12 cellular contexts compared by ENCODE assay signal in the genomic region with DNA sequence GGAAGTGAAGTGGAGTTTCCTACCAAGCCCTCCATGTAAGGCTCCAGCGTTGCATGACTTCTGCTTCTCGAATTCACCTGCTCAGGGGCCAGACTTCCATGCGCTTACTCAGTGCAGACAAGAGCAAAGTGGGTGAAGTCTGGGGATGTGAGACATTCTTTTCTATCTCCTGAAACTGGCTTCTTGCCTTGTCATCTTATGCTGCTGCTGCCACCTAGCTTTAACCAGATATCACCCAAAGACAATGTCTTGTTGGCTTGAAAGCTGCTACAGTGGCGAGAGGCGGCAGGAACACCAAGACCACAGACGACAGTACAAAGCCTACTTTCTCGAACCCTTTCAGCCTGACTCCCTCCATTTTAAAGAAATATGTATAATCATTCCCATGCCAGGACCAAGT.
DNase-seq lines count a peak whose midpoint lies in the region; ATAC-seq and TF ChIP-seq lines count a peak whose summit lies in the region.
"Had no signal": no experiment of that assay in that cellular context is flagged by ENCODE, and none has a peak within 500 bp of the region (broad histone marks: within the 10 kb centered on the region; RNA-seq: fewer than 3 reads in every experiment).

No MANE protein-coding gene starts in this region.

- no peaks in the 10 kb centered on the region for H3K79me2 ChIP-seq in GM23338 (replicated peaks; ENCODE audit: insufficient read depth)

- H3K27ac ChIP-seq in GM23338 (ENCODE audit: low read depth), result no peak overlapping the region

- no peak overlapping the region for H3K27ac Mint-ChIP-seq in GM23338
- H3K27ac Mint-ChIP-seq: activated naive CD8-positive, alpha-beta T cell treated with anti-CD3 and anti-CD28 coated beads, Interleukin-2, amount 50 U/mL, for 24 hours; naive B cell had no signal

- no peaks in the 10 kb centered on the region for H3K27me3 Mint-ChIP-seq in GM23338 (ENCODE audit: insufficient read depth, low read depth, poor library complexity)

- no peak overlapping the region for H3K4me3 ChIP-seq in GM23338

- H3K36me3 Mint-ChIP-seq in GM23338 (ENCODE audit: low read depth), result no peaks in the 10 kb centered on the region
- H3K36me3 Mint-ChIP-seq: naive B cell had no signal

- H3K4me3 Mint-ChIP-seq in GM23338, result no peak overlapping the region
- H3K4me3 Mint-ChIP-seq: activated naive CD8-positive, alpha-beta T cell treated with anti-CD3 and anti-CD28 coated beads, Interleukin-2, amount 50 U/mL, for 24 hours; naive B cell had no signal

- ATAC-seq in GM23338, result peak; percentile 70
- ATAC-seq in HG03175 (IDR thresholded peaks at IDR 0.05; ENCODE audit: unreplicated experiment), result no peak
- ATAC-seq in GM18517 (IDR thresholded peaks at IDR 0.05; ENCODE audit: unreplicated experiment), result no peak
- ATAC-seq: activated naive CD8-positive, alpha-beta T cell treated with anti-CD3 and anti-CD28 coated beads, Interleukin-2, amount 50 U/mL, for 24 hours had no signal

- H3K4me2 ChIP-seq in GM23338, result no peak overlapping the region

- H4K20me1 ChIP-seq in GM23338 (replicated peaks; ENCODE audit: insufficient read depth), result no peaks in the 10 kb centered on the region

- H3K4me1 Mint-ChIP-seq in GM23338, result peaks cover 7% of the 10 kb centered on the region; the same call in 1 of the 3 replicates
- H3K4me1 Mint-ChIP-seq: activated naive CD8-positive, alpha-beta T cell treated with anti-CD3 and anti-CD28 coated beads, Interleukin-2, amount 50 U/mL, for 24 hours; naive B cell had no signal

- no peaks in the 10 kb centered on the region for H3K27me3 ChIP-seq in GM23338 (ENCODE audit: insufficient read depth)

- H3F3A ChIP-seq in GM23338 (replicated peaks; ENCODE audit: low read depth), result no peaks in the 10 kb centered on the region

- peak; percentile 28 to 66; a peak in 2 of 4 replicates for TF ChIP-seq CTCF in GM23338 (conservative IDR thresholded peaks at IDR 0.05; ENCODE audit: low read depth in 2 of 2)

- no peaks in the 10 kb centered on the region for H3K9me3 Mint-ChIP-seq in GM23338
- H3K9me3 Mint-ChIP-seq: activated naive CD8-positive, alpha-beta T cell treated with anti-CD3 and anti-CD28 coated beads, Interleukin-2, amount 50 U/mL, for 24 hours had no signal

- H3K36me3 ChIP-seq in GM23338 (ENCODE audit: insufficient read depth), result no peaks in the 10 kb centered on the region

- no peaks in the 10 kb centered on the region for H3K4me1 ChIP-seq in GM23338 (ENCODE audit: insufficient read depth)

- H2AFZ ChIP-seq in GM23338, result peak overlapping the region; percentile 43; the same call in 1 of the 2 replicates

- DNase-seq in COLO829 (ENCODE audit: low spot score), result peak; percentile 2
- DNase-seq in GM23338 (ENCODE audit: low spot score), result peak; percentile 43
- peak; percentile 21 for DNase-seq in RKO (ENCODE audit: low spot score)
- peak; percentile 17 for DNase-seq in glomerular visceral epithelial cell (ENCODE audit: extremely low spot score)
- no peak for DNase-seq in T1000 (lab: John Stamatoyannopoulos, UW)
- DNase-seq in activated CD8-positive, alpha-beta memory T cell treated with anti-CD3 and anti-CD28 coated beads, Interleukin-2, amount 50 U/mL, for 4 hours, result no peak
- DNase-seq: activated naive CD8-positive, alpha-beta T cell treated with anti-CD3 and anti-CD28 coated beads, Interleukin-2, amount 50 U/mL, for 24 hours; DMS153; naive B cell; NCI-H1694 had no signal

- H3K9me2 ChIP-seq in GM23338 (ENCODE audit: insufficient read depth), result no peaks in the 10 kb centered on the region

TF ChIP-seq in GM23338, 12 proteins besides CTCF, POLR2A, EP300 and RAD21:
- TF ChIP-seq ZNF462 (CRISPR knock-in tag; IDR thresholded peaks at IDR 0.05), result no peak
TF ChIP-seq in GM23338: peak in this region for 0.

Comparison
In these comparisons a context has a peak if more than half of its experiments do, and no peak if none do; other contexts are left out.
1. DNase-seq: peak in COLO829 (single experiment), GM23338 (single experiment), RKO (single experiment) and glomerular visceral epithelial cell (single experiment); none in T1000 (single experiment) and activated CD8-positive, alpha-beta memory T cell treated with anti-CD3 and anti-CD28 coated beads, Interleukin-2, amount 50 U/mL, for 4 hours (single experiment).